1 cellular context compared by ENCODE assay signal in the genomic region with DNA sequence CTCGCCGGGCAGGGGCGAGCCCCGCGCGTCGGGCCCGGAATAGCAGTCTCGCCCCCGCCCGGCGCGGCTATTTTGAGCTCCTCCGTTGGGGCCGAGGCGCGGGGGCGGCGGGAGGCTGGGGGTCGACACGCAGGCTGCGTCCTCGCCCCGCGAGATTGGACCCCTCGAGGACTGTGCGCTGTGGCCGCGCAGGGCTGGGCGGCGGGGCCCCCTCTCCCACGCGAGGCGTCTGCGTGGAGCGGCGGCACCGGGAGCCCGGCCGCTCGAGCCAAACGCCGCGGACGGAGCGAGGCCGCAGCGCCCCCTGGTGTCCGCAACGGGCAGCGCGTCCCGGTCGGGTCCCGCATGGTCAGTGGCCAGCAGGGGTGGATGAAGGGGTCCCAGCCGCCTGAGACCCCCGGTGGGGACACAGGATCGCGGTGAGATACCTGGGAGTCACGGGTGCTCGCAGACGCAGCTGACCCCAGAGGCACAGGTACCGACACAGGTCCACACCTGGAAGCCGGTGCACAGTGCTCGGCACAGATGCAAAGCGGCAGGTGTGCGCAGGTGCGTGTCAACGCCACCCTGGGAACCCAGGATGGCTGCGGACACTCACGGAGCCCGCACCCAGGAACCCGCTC.
TF ChIP-seq lines count a peak whose summit lies in the region.

No MANE protein-coding gene starts in this region.

TF ChIP-seq in K562, 482 proteins besides CTCF, POLR2A, EP300 and RAD21 (continued from another document and continues in another):
- TF ChIP-seq, protein P1, sequence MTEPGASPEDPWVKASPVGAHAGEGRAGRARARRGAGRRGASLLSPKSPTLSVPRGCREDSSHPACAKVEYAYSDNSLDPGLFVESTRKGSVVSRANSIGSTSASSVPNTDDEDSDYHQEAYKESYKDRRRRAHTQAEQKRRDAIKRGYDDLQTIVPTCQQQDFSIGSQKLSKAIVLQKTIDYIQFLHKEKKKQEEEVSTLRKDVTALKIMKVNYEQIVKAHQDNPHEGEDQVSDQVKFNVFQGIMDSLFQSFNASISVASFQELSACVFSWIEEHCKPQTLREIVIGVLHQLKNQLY (CRISPR knock-in tag; conservative IDR thresholded peaks at IDR 0.05): no peak
- TF ChIP-seq STAG1 (CRISPR knock-in tag; IDR thresholded peaks at IDR 0.05; ENCODE audit: borderline replicate concordance) (peak; percentile 87), NR2F6 (CRISPR knock-in tag; IDR thresholded peaks at IDR 0.05) (no peak), HDAC1 (IDR thresholded peaks at IDR 0.05) (peak in 1 of 2 experiments; percentile 13; a peak in 2 of 4 replicates), BCL6 (CRISPR knock-in tag; IDR thresholded peaks at IDR 0.05) (no peak), DIDO1 (tag; IDR thresholded peaks at IDR 0.05; ENCODE audit: low read depth) (no peak), CBFA2T3 (IDR thresholded peaks at IDR 0.05) (no peak), NFIX (CRISPR knock-in tag; IDR thresholded peaks at IDR 0.05; ENCODE audit: low read depth) (no peak), MYBL2 (IDR thresholded peaks at IDR 0.05; ENCODE audit: low read depth) (no peak), MYBL2 (CRISPR knock-in tag; IDR thresholded peaks at IDR 0.05; ENCODE audit: borderline replicate concordance) (no peak), ZNF224 (CRISPR knock-in tag; IDR thresholded peaks at IDR 0.05) (no peak), GATAD2B (IDR thresholded peaks at IDR 0.05; ENCODE audit: borderline replicate concordance) (peak; percentile 100), ATF7 (IDR thresholded peaks at IDR 0.05) (0 out of 2 replicates have a peak, but pooled peaks have one; percentile 27), HMG20A (CRISPR knock-in tag; conservative IDR thresholded peaks at IDR 0.05) (no peak), BRD9 (IDR thresholded peaks at IDR 0.05; ENCODE audit: low read depth, partially characterized antibody) (no peak), KLF10 (CRISPR knock-in tag; IDR thresholded peaks at IDR 0.05) (no peak), SP2 (IDR thresholded peaks at IDR 0.05; ENCODE audit: extremely low read depth, low read depth, low read length, poor library complexity, severe bottlenecking) (no peak), ZNF583 (CRISPR knock-in tag; IDR thresholded peaks at IDR 0.05) (no peak), SMARCB1 (IDR thresholded peaks at IDR 0.05; ENCODE audit: insufficient read length, low read depth) (no peak), BDP1 (IDR thresholded peaks at IDR 0.05; ENCODE audit: insufficient read depth, insufficient read length) (no peak), ETV5 (CRISPR knock-in tag; IDR thresholded peaks at IDR 0.05; ENCODE audit: low read depth) (no peak), C11orf30 (IDR thresholded peaks at IDR 0.05; ENCODE audit: low read depth) (no peak), SRSF1 (IDR thresholded peaks at IDR 0.05; ENCODE audit: low read depth, low read length) (no peak), NCOA1 (IDR thresholded peaks at IDR 0.05; ENCODE audit: low read depth) (no peak), TCF7 (IDR thresholded peaks at IDR 0.05; ENCODE audit: borderline replicate concordance) (peak; percentile 17; the same call in 1 of the 2 replicates), MIER1 (IDR thresholded peaks at IDR 0.05; ENCODE audit: low read depth) (no peak), TAF15 (IDR thresholded peaks at IDR 0.05; ENCODE audit: low read depth, low read length) (no peak), FOXA3 (CRISPR knock-in tag; conservative IDR thresholded peaks at IDR 0.05 in 1 of 2, IDR thresholded peaks at IDR 0.05 in 1 of 2) (no peak; a peak in 1 of 4 replicates), ZNF408 (CRISPR knock-in tag; IDR thresholded peaks at IDR 0.05; ENCODE audit: low read depth) (no peak), ZNF561 (CRISPR knock-in tag; conservative IDR thresholded peaks at IDR 0.05) (no peak), KDM2B (CRISPR knock-in tag; IDR thresholded peaks at IDR 0.05) (no peak; the same call in 1 of the 2 replicates), RFX1 (IDR thresholded peaks at IDR 0.05) (no peak), ZNF644 (tag; IDR thresholded peaks at IDR 0.05; ENCODE audit: low read depth) (no peak), NELFE (IDR thresholded peaks at IDR 0.05; ENCODE audit: insufficient read depth, insufficient read length) (no peak), RFX7 (CRISPR knock-in tag; IDR thresholded peaks at IDR 0.05) (no peak), TARDBP (IDR thresholded peaks at IDR 0.05) (peak; percentile 82; the same call in 1 of the 2 replicates), KHSRP (IDR thresholded peaks at IDR 0.05) (no peak), ZNF778 (CRISPR knock-in tag; IDR thresholded peaks at IDR 0.05) (no peak)
- TF ChIP-seq, protein P2, sequence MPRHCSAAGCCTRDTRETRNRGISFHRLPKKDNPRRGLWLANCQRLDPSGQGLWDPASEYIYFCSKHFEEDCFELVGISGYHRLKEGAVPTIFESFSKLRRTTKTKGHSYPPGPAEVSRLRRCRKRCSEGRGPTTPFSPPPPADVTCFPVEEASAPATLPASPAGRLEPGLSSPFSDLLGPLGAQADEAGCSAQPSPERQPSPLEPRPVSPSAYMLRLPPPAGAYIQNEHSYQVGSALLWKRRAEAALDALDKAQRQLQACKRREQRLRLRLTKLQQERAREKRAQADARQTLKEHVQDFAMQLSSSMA (CRISPR knock-in tag; IDR thresholded peaks at IDR 0.05): no peak
- TF ChIP-seq, protein P3, sequence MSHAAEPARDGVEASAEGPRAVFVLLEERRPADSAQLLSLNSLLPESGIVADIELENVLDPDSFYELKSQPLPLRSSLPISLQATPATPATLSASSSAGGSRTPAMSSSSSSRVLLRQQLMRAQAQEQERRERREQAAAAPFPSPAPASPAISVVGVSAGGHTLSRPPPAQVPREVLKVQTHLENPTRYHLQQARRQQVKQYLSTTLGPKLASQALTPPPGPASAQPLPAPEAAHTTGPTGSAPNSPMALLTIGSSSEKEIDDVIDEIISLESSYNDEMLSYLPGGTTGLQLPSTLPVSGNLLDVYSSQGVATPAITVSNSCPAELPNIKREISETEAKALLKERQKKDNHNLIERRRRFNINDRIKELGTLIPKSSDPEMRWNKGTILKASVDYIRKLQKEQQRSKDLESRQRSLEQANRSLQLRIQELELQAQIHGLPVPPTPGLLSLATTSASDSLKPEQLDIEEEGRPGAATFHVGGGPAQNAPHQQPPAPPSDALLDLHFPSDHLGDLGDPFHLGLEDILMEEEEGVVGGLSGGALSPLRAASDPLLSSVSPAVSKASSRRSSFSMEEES (CRISPR knock-in tag; IDR thresholded peaks at IDR 0.05): no peak
- TF ChIP-seq, protein P4, sequence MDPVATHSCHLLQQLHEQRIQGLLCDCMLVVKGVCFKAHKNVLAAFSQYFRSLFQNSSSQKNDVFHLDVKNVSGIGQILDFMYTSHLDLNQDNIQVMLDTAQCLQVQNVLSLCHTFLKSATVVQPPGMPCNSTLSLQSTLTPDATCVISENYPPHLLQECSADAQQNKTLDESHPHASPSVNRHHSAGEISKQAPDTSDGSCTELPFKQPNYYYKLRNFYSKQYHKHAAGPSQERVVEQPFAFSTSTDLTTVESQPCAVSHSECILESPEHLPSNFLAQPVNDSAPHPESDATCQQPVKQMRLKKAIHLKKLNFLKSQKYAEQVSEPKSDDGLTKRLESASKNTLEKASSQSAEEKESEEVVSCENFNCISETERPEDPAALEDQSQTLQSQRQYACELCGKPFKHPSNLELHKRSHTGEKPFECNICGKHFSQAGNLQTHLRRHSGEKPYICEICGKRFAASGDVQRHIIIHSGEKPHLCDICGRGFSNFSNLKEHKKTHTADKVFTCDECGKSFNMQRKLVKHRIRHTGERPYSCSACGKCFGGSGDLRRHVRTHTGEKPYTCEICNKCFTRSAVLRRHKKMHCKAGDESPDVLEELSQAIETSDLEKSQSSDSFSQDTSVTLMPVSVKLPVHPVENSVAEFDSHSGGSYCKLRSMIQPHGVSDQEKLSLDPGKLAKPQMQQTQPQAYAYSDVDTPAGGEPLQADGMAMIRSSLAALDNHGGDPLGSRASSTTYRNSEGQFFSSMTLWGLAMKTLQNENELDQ (CRISPR knock-in tag; IDR thresholded peaks at IDR 0.05; ENCODE audit: borderline replicate concordance): no peak
- TF ChIP-seq, protein P5, sequence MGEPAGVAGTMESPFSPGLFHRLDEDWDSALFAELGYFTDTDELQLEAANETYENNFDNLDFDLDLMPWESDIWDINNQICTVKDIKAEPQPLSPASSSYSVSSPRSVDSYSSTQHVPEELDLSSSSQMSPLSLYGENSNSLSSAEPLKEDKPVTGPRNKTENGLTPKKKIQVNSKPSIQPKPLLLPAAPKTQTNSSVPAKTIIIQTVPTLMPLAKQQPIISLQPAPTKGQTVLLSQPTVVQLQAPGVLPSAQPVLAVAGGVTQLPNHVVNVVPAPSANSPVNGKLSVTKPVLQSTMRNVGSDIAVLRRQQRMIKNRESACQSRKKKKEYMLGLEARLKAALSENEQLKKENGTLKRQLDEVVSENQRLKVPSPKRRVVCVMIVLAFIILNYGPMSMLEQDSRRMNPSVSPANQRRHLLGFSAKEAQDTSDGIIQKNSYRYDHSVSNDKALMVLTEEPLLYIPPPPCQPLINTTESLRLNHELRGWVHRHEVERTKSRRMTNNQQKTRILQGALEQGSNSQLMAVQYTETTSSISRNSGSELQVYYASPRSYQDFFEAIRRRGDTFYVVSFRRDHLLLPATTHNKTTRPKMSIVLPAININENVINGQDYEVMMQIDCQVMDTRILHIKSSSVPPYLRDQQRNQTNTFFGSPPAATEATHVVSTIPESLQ (CRISPR knock-in tag; IDR thresholded peaks at IDR 0.05): no peak
- TF ChIP-seq, protein P6, sequence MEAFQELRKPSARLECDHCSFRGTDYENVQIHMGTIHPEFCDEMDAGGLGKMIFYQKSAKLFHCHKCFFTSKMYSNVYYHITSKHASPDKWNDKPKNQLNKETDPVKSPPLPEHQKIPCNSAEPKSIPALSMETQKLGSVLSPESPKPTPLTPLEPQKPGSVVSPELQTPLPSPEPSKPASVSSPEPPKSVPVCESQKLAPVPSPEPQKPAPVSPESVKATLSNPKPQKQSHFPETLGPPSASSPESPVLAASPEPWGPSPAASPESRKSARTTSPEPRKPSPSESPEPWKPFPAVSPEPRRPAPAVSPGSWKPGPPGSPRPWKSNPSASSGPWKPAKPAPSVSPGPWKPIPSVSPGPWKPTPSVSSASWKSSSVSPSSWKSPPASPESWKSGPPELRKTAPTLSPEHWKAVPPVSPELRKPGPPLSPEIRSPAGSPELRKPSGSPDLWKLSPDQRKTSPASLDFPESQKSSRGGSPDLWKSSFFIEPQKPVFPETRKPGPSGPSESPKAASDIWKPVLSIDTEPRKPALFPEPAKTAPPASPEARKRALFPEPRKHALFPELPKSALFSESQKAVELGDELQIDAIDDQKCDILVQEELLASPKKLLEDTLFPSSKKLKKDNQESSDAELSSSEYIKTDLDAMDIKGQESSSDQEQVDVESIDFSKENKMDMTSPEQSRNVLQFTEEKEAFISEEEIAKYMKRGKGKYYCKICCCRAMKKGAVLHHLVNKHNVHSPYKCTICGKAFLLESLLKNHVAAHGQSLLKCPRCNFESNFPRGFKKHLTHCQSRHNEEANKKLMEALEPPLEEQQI (IDR thresholded peaks at IDR 0.05): no peak
- TF ChIP-seq, protein P7, sequence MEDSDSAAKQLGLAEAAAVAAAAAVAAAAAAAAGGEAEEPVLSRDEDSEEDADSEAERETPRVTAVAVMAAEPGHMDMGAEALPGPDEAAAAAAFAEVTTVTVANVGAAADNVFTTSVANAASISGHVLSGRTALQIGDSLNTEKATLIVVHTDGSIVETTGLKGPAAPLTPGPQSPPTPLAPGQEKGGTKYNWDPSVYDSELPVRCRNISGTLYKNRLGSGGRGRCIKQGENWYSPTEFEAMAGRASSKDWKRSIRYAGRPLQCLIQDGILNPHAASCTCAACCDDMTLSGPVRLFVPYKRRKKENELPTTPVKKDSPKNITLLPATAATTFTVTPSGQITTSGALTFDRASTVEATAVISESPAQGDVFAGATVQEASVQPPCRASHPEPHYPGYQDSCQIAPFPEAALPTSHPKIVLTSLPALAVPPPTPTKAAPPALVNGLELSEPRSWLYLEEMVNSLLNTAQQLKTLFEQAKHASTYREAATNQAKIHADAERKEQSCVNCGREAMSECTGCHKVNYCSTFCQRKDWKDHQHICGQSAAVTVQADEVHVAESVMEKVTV (CRISPR knock-in tag; IDR thresholded peaks at IDR 0.05): peak; percentile 85
- TF ChIP-seq, protein P8, sequence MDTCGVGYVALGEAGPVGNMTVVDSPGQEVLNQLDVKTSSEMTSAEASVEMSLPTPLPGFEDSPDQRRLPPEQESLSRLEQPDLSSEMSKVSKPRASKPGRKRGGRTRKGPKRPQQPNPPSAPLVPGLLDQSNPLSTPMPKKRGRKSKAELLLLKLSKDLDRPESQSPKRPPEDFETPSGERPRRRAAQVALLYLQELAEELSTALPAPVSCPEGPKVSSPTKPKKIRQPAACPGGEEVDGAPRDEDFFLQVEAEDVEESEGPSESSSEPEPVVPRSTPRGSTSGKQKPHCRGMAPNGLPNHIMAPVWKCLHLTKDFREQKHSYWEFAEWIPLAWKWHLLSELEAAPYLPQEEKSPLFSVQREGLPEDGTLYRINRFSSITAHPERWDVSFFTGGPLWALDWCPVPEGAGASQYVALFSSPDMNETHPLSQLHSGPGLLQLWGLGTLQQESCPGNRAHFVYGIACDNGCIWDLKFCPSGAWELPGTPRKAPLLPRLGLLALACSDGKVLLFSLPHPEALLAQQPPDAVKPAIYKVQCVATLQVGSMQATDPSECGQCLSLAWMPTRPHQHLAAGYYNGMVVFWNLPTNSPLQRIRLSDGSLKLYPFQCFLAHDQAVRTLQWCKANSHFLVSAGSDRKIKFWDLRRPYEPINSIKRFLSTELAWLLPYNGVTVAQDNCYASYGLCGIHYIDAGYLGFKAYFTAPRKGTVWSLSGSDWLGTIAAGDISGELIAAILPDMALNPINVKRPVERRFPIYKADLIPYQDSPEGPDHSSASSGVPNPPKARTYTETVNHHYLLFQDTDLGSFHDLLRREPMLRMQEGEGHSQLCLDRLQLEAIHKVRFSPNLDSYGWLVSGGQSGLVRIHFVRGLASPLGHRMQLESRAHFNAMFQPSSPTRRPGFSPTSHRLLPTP (IDR thresholded peaks at IDR 0.05; ENCODE audit: borderline replicate concordance, extremely low read depth, insufficient read length): no peak
- TF ChIP-seq, protein P9, sequence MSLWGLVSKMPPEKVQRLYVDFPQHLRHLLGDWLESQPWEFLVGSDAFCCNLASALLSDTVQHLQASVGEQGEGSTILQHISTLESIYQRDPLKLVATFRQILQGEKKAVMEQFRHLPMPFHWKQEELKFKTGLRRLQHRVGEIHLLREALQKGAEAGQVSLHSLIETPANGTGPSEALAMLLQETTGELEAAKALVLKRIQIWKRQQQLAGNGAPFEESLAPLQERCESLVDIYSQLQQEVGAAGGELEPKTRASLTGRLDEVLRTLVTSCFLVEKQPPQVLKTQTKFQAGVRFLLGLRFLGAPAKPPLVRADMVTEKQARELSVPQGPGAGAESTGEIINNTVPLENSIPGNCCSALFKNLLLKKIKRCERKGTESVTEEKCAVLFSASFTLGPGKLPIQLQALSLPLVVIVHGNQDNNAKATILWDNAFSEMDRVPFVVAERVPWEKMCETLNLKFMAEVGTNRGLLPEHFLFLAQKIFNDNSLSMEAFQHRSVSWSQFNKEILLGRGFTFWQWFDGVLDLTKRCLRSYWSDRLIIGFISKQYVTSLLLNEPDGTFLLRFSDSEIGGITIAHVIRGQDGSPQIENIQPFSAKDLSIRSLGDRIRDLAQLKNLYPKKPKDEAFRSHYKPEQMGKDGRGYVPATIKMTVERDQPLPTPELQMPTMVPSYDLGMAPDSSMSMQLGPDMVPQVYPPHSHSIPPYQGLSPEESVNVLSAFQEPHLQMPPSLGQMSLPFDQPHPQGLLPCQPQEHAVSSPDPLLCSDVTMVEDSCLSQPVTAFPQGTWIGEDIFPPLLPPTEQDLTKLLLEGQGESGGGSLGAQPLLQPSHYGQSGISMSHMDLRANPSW (CRISPR knock-in tag; IDR thresholded peaks at IDR 0.05): no peak
